Comparison of ENCODE assay signal across 9 cellular contexts in genomic region chr5:179619776-179620175, GRCh38. TPM values are rescaled to one million over a fixed set of nuclear protein-coding genes. Genes with fewer than 3 reads are reported as not detected.
DNase-seq lines count a peak whose midpoint lies in the region; ATAC-seq, FAIRE-seq and TF ChIP-seq lines count a peak whose summit lies in the region.
"Had no signal": no experiment of that assay in that cellular context is flagged by ENCODE, and none has a peak within 500 bp of the region (broad histone marks: within the 10 kb centered on the region; RNA-seq: fewer than 3 reads in every experiment).

No MANE protein-coding gene starts in this region.

- no peak overlapping the region for H3K9ac ChIP-seq in HUES48 (ENCODE audit: low read depth, low read length)

- peaks cover 77% of the 10 kb centered on the region for H3K4me1 Mint-ChIP-seq in brain

- ATAC-seq in A549 (no peak), lower lobe of right lung (no peak), GM18502 (IDR thresholded peaks at IDR 0.05; ENCODE audit: poor library complexity, unreplicated experiment) (no peak), GM18517 (IDR thresholded peaks at IDR 0.05; ENCODE audit: unreplicated experiment) (no peak), GM18505 (IDR thresholded peaks at IDR 0.05; ENCODE audit: unreplicated experiment) (no peak)

- peaks cover 0 to 6% (median 0%) of the 10 kb centered on the region in 5 experiments for H3K9me3 Mint-ChIP-seq in brain

- peak overlapping the region; percentile 100 for H3K4me3 ChIP-seq in A549
- peak overlapping the region; percentile 94 for H3K4me3 ChIP-seq in HUES48 (ENCODE audit: low read depth, low read length)
- H3K4me3 ChIP-seq in lower lobe of right lung = peak overlapping the region; percentile 97

- CTCF ChIA-PET in A549 (lab: Yijun Ruan, JAX) = interaction anchor here (1.1 kb wide), 1 partner anchor 13 kb away, joined by 3 read pairs; no protein-coding TSS in a partner anchor

- no peak for TF ChIP-seq POLR2A in A549 (IDR thresholded peaks at IDR 0.05; ENCODE audit: low read length)
- no peak for TF ChIP-seq POLR2A in GM18505 (IDR thresholded peaks at IDR 0.05; ENCODE audit: borderline replicate concordance, extremely low read depth, insufficient read depth, insufficient read length)

- peak overlapping the region; percentile 97 to 100 (median 99) for H3K4me3 Mint-ChIP-seq in brain

- H3K36me3 ChIP-seq in HUES48 (ENCODE audit: control insufficient read depth, insufficient read depth, low read length) (peaks cover 78% of the 10 kb centered on the region), lower lobe of right lung (peaks cover 77% of the 10 kb centered on the region)

- H3K4me2 ChIP-seq in A549 = peak overlapping the region; percentile 98

- H3K4me1 ChIP-seq in A549 (peaks cover 54% of the 10 kb centered on the region), HUES48 (ENCODE audit: control insufficient read depth, insufficient read depth, low read length) (peaks cover 34% of the 10 kb centered on the region), lower lobe of right lung (peaks cover 81% of the 10 kb centered on the region)

- peaks cover 16% of the 10 kb centered on the region for H3K27me3 Mint-ChIP-seq in brain

- no peak for TF ChIP-seq RAD21 in A549 (conservative IDR thresholded peaks at IDR 0.05 in 1 of 2, IDR thresholded peaks at IDR 0.05 in 1 of 2)

- no peak for TF ChIP-seq EP300 in A549 (IDR thresholded peaks at IDR 0.05)

- POLR2A ChIA-PET in A549 (lab: Yijun Ruan, JAX) = interaction anchor here (5.0 kb wide), 1 partner anchor 9 kb away, joined by 125 read pairs; no protein-coding TSS in a partner anchor

- H3K27ac ChIP-seq in A549 = no peak overlapping the region
- no peak overlapping the region for H3K27ac ChIP-seq in HUES48 (ENCODE audit: low read depth, low read length)
- no peak overlapping the region for H3K27ac ChIP-seq in lower lobe of right lung

- H3K36me3 Mint-ChIP-seq in brain = peaks cover 82% of the 10 kb centered on the region

- H3K27me3 ChIP-seq in HUES48 (ENCODE audit: control insufficient read depth, insufficient read depth, low read length) (no peaks in the 10 kb centered on the region), lower lobe of right lung (ENCODE audit: low read depth) (no peaks in the 10 kb centered on the region)

- intact Hi-C loops in lower lobe of right lung (cut with DNase I) = no loop called here

- FAIRE-seq in A549 (lab: Jason Lieb, UNC) = no peak

- DNase-seq in A549 (ENCODE audit: low read depth in 1 of 2, low spot score in 1 of 2) (no peak), lower lobe of right lung (no peak), superior temporal gyrus (ENCODE audit: extremely low spot score) (no peak)
- DNase-seq: NCI-H526 had no signal

- WGBS in A549 (ENCODE audit: missing lambda C conversion rate) = 7% methylated on average over 4 of the region's 4 CpGs

- no peak for TF ChIP-seq CTCF in A549 (IDR thresholded peaks at IDR 0.05)
- TF ChIP-seq CTCF in brain (conservative IDR thresholded peaks at IDR 0.05) = no peak
- TF ChIP-seq CTCF in lower lobe of right lung (IDR thresholded peaks at IDR 0.05) = no peak

- peak overlapping the region in 2 of 5 experiments; percentile 89 to 100 for H3K27ac Mint-ChIP-seq in brain

- H3K9me3 ChIP-seq in A549 = no peaks in the 10 kb centered on the region
- H3K9me3 ChIP-seq in HUES48 (ENCODE audit: control insufficient read depth, insufficient read depth, low read length) = no peaks in the 10 kb centered on the region
- H3K9me3 ChIP-seq in lower lobe of right lung = no peaks in the 10 kb centered on the region

TF ChIP-seq in A549, 52 proteins besides CTCF, POLR2A, EP300 and RAD21:
- TF ChIP-seq BHLHE40 (IDR thresholded peaks at IDR 0.05; ENCODE audit: low read depth, low read length) = no peak
- no peak for TF ChIP-seq HEYL (CRISPR knock-in tag; IDR thresholded peaks at IDR 0.05)
- no peak for TF ChIP-seq MAFK (IDR thresholded peaks at IDR 0.05; ENCODE audit: partially characterized antibody)
- TF ChIP-seq SMC3 (IDR thresholded peaks at IDR 0.05) = no peak
- no peak for TF ChIP-seq CBX2 (IDR thresholded peaks at IDR 0.05; ENCODE audit: borderline replicate concordance, low read depth)
- no peak for TF ChIP-seq FOSB (CRISPR knock-in tag; IDR thresholded peaks at IDR 0.05)
- TF ChIP-seq ZSCAN20 (CRISPR knock-in tag; IDR thresholded peaks at IDR 0.05) = no peak
- no peak for TF ChIP-seq KDM1A (IDR thresholded peaks at IDR 0.05; ENCODE audit: low read depth)
- TF ChIP-seq CBX8 (IDR thresholded peaks at IDR 0.05) = no peak
- TF ChIP-seq MYC (IDR thresholded peaks at IDR 0.05; ENCODE audit: borderline replicate concordance, low read length) = no peak

RNA-seq across cellular contexts. Expression of gene HNRNPH1, which starts 3.7 kb away (rescaled TPM):
- polyA plus RNA-seq in A549 (2011; rRNA removed) = 511 and 688 TPM in 2 replicates
- 178 and 211 TPM in 2 replicates for polyA plus RNA-seq in A549 (2012; cell fraction: cytosol; rRNA removed)
- 268 and 443 TPM in 2 replicates for polyA plus RNA-seq in A549 (2012; cell fraction: nucleus; rRNA removed)
- polyA plus RNA-seq in A549 (2017; fragmentation: RNase III; extraction: RNeasy Plus Mini Kit Qiagen cat#74134 plus additional on column Dnase treatment) = 1,576 to 1,720 TPM (median 1,580 TPM) in 3 replicates
- 579 and 670 TPM in 2 replicates for polyA minus RNA-seq in A549 (2011; rRNA and poly(A)+ RNA removed)
- 134 TPM for polyA plus RNA-seq in brain (ENCODE audit: insufficient read depth, low read depth, low replicate concordance)
- 517 TPM for total RNA-seq in lower lobe of right lung
